In the genomic region with DNA sequence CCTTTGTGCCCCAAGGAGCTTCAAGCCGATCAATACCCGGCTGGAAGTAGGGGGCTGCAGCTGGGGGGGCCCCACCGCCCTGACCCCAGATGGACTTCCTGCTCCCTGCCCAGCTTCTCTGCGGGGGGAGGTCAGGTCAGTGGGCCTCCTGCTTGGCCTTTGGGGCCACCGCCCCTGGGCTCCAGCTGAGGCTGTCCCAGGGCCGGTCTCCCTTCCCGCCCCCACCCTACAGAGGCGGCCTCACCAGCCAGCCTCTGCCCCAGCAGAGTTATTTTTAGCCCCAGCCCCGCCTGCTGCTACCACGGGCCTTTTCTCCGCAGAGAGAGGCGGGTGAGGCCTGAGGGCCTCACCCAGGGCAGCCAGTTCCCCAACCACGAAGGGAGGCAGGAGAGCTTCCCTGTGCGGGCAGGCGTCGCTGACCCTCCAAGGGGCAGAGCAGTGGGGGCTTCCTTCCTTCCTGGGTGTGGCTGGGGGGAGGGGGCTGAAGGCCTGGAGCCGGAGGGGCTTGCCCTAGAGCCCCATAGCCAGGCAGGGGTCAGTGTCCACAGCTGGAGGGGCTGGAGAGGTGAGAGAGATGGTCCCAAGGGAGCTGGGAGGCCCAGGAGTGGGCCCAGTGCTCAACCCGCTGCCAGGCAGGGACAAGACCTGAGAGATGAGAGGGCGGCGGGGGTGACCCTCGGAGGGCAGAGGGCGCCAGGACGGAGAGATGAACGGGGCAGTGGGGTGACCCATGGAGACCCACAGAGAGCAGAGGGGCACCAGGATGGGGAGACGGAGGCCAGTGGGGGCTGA, we compare ENCODE assay signal across 8 cellular contexts. TPM values are rescaled to one million over a fixed set of nuclear protein-coding genes. Genes with fewer than 3 reads are reported as not detected.
DNase-seq lines count a peak whose midpoint lies in the region; ATAC-seq and TF ChIP-seq lines count a peak whose summit lies in the region.

No MANE protein-coding gene starts in this region.

- intact Hi-C loops in activated B cell treated with CpG ODN at 0.5 μM for 24 hours (cut with micrococcal nuclease) (loop anchor here (1.0 to 5.0 kb wide), 5 partner anchors 13 to 34 kb away; partner anchors contain the start of gene PWWP2B), Right ventricle myocardium inferior (cut with DNase I) (loop anchor here (2.0 kb wide), 1 partner anchor 23 kb away; no protein-coding TSS in a partner anchor)

- no peak for TF ChIP-seq CTCF in AG10803 (conservative IDR thresholded peaks at IDR 0.05; ENCODE audit: low read length)
- TF ChIP-seq CTCF in activated B cell treated with CpG ODN at 0.5 μM for 24 hours (IDR thresholded peaks at IDR 0.05): no peak

- H3K9me3 ChIP-seq in KOPT-K1 (ENCODE audit: insufficient read depth, low read length, poor library complexity, severe bottlenecking): no peaks in the 10 kb centered on the region

- peaks cover 61% of the 10 kb centered on the region for H3K4me1 Mint-ChIP-seq in activated B cell treated with CpG ODN at 0.5 μM for 24 hours

- H3K27ac Mint-ChIP-seq in activated B cell treated with CpG ODN at 0.5 μM for 24 hours: peak overlapping the region; percentile 86

- peak overlapping the region; percentile 46 for H3K27ac ChIP-seq in KOPT-K1 (ENCODE audit: low read depth, low read length, poor library complexity, severe bottlenecking)

- H3K36me3 ChIP-seq in KOPT-K1 (ENCODE audit: insufficient read depth, low read length): no peaks in the 10 kb centered on the region

- POLR2A ChIA-PET in activated B cell treated with CpG ODN at 0.5 μM for 24 hours (lab: Charles Lee): interaction anchor here (0.6 to 6.0 kb wide), 13 partner anchors 8 to 195 kb away, joined by 3 to 41 read pairs (median 4); partner anchors contain the start of gene PWWP2B

- CTCF ChIA-PET in activated B cell treated with CpG ODN at 0.5 μM for 24 hours (lab: Charles Lee): interaction anchor here (0.7 to 3.2 kb wide), 5 partner anchors 14 to 25 kb away, joined by 3 to 15 read pairs (median 4); no protein-coding TSS in a partner anchor

- H3K36me3 Mint-ChIP-seq in activated B cell treated with CpG ODN at 0.5 μM for 24 hours (ENCODE audit: low read depth): no peaks in the 10 kb centered on the region

- H3K9me3 Mint-ChIP-seq in activated B cell treated with CpG ODN at 0.5 μM for 24 hours: no peaks in the 10 kb centered on the region

- DNase-seq in AG10803 (ENCODE audit: low read depth) (peak; percentile 74), activated B cell treated with CpG ODN at 0.5 μM for 24 hours (no peak), Right ventricle myocardium inferior (ENCODE audit: missing footprints) (peak; percentile 91), renal cortical epithelial cell (ENCODE audit: low read depth) (peak; percentile 22), kidney glomerular epithelial cell (lab: John Stamatoyannopoulos, UW) (no peak), NK-92 (lab: John Stamatoyannopoulos, UW; ENCODE audit: unreplicated experiment) (no peak)

- H3K4me3 ChIP-seq in AG10803 (ENCODE audit: low read length): no peak overlapping the region

- H3K27me3 Mint-ChIP-seq in activated B cell treated with CpG ODN at 0.5 μM for 24 hours: no peaks in the 10 kb centered on the region

- peak; percentile 32 for ATAC-seq in GM19043 (IDR thresholded peaks at IDR 0.05; ENCODE audit: low read depth, unreplicated experiment)
- ATAC-seq in activated B cell treated with CpG ODN at 0.5 μM for 24 hours (ENCODE audit: low read depth): peak; percentile 46
- peak; percentile 89 for ATAC-seq in Right ventricle myocardium inferior

- peak overlapping the region; percentile 55 for H3K4me3 Mint-ChIP-seq in activated B cell treated with CpG ODN at 0.5 μM for 24 hours

RNA-seq across cellular contexts. Expression of gene PWWP2B, which starts 24.6 kb away (rescaled TPM):
- total RNA-seq in activated B cell treated with CpG ODN at 0.5 μM for 24 hours: 12.8 and 13.4 TPM in 2 replicates
- total RNA-seq in Right ventricle myocardium inferior: 22.3 TPM
- 11.1 and 18.9 TPM in 2 replicates for total RNA-seq in renal cortical epithelial cell

Comparison
In these comparisons a context has a peak if more than half of its experiments do, and no peak if none do; other contexts are left out.
1. DNase-seq: peak in AG10803 (single experiment), Right ventricle myocardium inferior (single experiment) and renal cortical epithelial cell (single experiment); none in activated B cell treated with CpG ODN at 0.5 μM for 24 hours (single experiment), kidney glomerular epithelial cell (single experiment) and NK-92 (single experiment).
2. ATAC-seq: peak in every context shown above with its lines; median percentile 89 in Right ventricle myocardium inferior; 46 in activated B cell treated with CpG ODN at 0.5 μM for 24 hours; 32 in GM19043.